8 cellular contexts compared by ENCODE assay signal in genomic region chr3:155870133-155870944, GRCh38. TPM values are rescaled to one million over a fixed set of nuclear protein-coding genes. Genes with fewer than 3 reads are reported as not detected.
DNase-seq lines count a peak whose midpoint lies in the region; ATAC-seq and TF ChIP-seq lines count a peak whose summit lies in the region.

Gene GMPS (plus strand): TSS chr3:155870650. CDS start chr3:155870871, 221 bp downstream.

- H3K27me3 ChIP-seq in left lung = no peaks in the 10 kb centered on the region

- H3K36me3 ChIP-seq in left lung = no peaks in the 10 kb centered on the region

- H3K27ac ChIP-seq in left lung = peak within 1 kb of the TSS; percentile 91 to 94

- ATAC-seq in GM19351 (IDR thresholded peaks at IDR 0.05; ENCODE audit: unreplicated experiment) = peak; percentile 82
- peak; percentile 93 for ATAC-seq in HG03521 (IDR thresholded peaks at IDR 0.05; ENCODE audit: unreplicated experiment)
- peak; percentile 96 for ATAC-seq in left lung

- intact Hi-C loops in left lung (cut with DNase I) = no loop called here

- peak; percentile 76 to 96 (median 90) for DNase-seq in C1 segment of cervical spinal cord (lab: John Stamatoyannopoulos, UW)
- DNase-seq in NCI-H69 (lab: John Stamatoyannopoulos, UW) = peak; percentile 95
- DNase-seq in activated CD4-positive, alpha-beta T cell treated with anti-CD3 and anti-CD28 coated beads, Interleukin-2, amount 50 U/mL, for 1 hour = peak; percentile 93
- DNase-seq in dedifferentiated amniotic fluid mesenchymal stem cell (ENCODE audit: extremely low spot score) = peak; percentile 91
- DNase-seq in left lung = peak; percentile 96 to 100
- peak; percentile 93 to 94 for DNase-seq in stimulated activated CD4-positive, alpha-beta T cell treated with anti-CD3 and anti-CD28 coated beads, Interleukin-2, amount 100 ng/mL, for 48 hours

- H3K4me1 ChIP-seq in left lung = peaks cover 20 to 45% of the 10 kb centered on the region in 2 donors

- H3K9me3 ChIP-seq in left lung = no peaks in the 10 kb centered on the region

- peak within 1 kb of the TSS; percentile 94 to 96 for H3K4me3 ChIP-seq in left lung

- peak; percentile 26 to 47 for TF ChIP-seq CTCF in left lung (IDR thresholded peaks at IDR 0.05)

RNA-seq across cellular contexts. Expression of gene GMPS, which starts in this region (rescaled TPM):
- total RNA-seq in left lung = 10 to 100 TPM; 46.0 to 48.2 TPM

Comparison
In these comparisons a context has a peak if more than half of its experiments do, and no peak if none do; other contexts are left out.
1. Peak in every context shown above with its lines: DNase-seq, ATAC-seq, H3K4me3 ChIP-seq and H3K27ac ChIP-seq.